In the genomic region with DNA sequence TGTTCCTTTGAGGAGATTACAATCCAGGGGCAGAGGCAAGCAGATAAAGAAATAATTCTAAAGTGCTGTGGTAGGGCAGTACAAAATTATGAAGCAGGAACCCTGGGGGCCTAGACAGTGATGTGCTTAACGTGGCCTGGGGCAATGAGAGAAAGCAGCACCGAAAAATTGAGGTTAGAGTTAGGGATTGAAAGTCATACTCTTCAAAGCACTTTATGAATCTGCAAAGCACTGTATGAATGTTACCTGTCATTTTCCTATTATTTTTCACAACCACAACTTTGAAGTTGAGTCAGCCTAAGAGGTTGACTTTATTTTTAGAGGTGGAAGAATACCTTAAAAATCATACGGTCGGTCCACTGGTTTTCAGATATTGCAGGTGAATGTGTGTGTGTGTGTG, we compare ENCODE assay signal across 14 cellular contexts.
A peak's percentile ranks its signal among the peaks of the same experiment; 100 is the strongest.
DNase-seq lines count a peak whose midpoint lies in the region; ATAC-seq lines count a peak whose summit lies in the region.
"Had no signal": no experiment of that assay in that cellular context is flagged by ENCODE, and none has a peak within 500 bp of the region (broad histone marks: within the 10 kb centered on the region; RNA-seq: fewer than 3 reads in every experiment).

No MANE protein-coding gene starts in this region.

- no peak for DNase-seq in activated CD4-positive, CD25-positive, alpha-beta regulatory T cell treated with anti-CD3 and anti-CD28 coated beads, Interleukin-2, amount 50 U/mL, for 72 hours
- DNase-seq in COLO829 (ENCODE audit: low spot score): no peak
- DNase-seq: 8988T, caudate nucleus, GOT3, NCI-H146, T-helper 17 cell, tibial artery had no signal

- peak; percentile 51 to 64 for ATAC-seq in activated CD4-positive, CD25-positive, alpha-beta regulatory T cell treated with anti-CD3 and anti-CD28 coated beads, Interleukin-2, amount 50 U/mL, for 24 hours
- ATAC-seq in GM18870 (IDR thresholded peaks at IDR 0.05; ENCODE audit: unreplicated experiment) (peak; percentile 92), HG02678 (IDR thresholded peaks at IDR 0.05; ENCODE audit: unreplicated experiment) (peak; percentile 71), HG03575 (IDR thresholded peaks at IDR 0.05; ENCODE audit: extremely low read depth, insufficient number of reproducible peaks, low FRiP score, unreplicated experiment) (peak; percentile 79), GM18861 (IDR thresholded peaks at IDR 0.05; ENCODE audit: unreplicated experiment) (no peak), HG03280 (IDR thresholded peaks at IDR 0.05; ENCODE audit: unreplicated experiment) (no peak)
- ATAC-seq: T-helper 17 cell had no signal

Comparison
In these comparisons a context has a peak if more than half of its experiments do, and no peak if none do; other contexts are left out.
1. ATAC-seq: peak in activated CD4-positive, CD25-positive, alpha-beta regulatory T cell treated with anti-CD3 and anti-CD28 coated beads, Interleukin-2, amount 50 U/mL, for 24 hours (2 of 2), GM18870 (single experiment), HG02678 (single experiment) and HG03575 (single experiment); none in GM18861 (single experiment) and HG03280 (single experiment).